In genomic region chr2:210063306-210063705, GRCh38 we compare ENCODE assay signal across 11 cellular contexts.
"Had no signal": no experiment of that assay in that cellular context is flagged by ENCODE, and none has a peak within 500 bp of the region (broad histone marks: within the 10 kb centered on the region; RNA-seq: fewer than 3 reads in every experiment).

No MANE protein-coding gene starts in this region.

- H3K36me3 ChIP-seq: HAP-1 had no signal

- FAIRE-seq: H1, H54 had no signal

- H3K4me1 ChIP-seq: HAP-1 had no signal

- H3K4me3 ChIP-seq: GM23248, GM23338, HAP-1 had no signal

- H3K4me2 ChIP-seq: GM23338 had no signal

- ATAC-seq: GM23338, HCT116 had no signal

- H3K9ac ChIP-seq: GM23248 had no signal

- DNase-seq: GM23248, GOT3, H7, H9, HCEC 1CT, HFFc6 had no signal

- H2AFZ ChIP-seq: GM23248, GM23338 had no signal

- H3K9me3 ChIP-seq: HAP-1 had no signal

- H3K27ac ChIP-seq: GM23248 had no signal
